12 cellular contexts compared by ENCODE assay signal in the genomic region with DNA sequence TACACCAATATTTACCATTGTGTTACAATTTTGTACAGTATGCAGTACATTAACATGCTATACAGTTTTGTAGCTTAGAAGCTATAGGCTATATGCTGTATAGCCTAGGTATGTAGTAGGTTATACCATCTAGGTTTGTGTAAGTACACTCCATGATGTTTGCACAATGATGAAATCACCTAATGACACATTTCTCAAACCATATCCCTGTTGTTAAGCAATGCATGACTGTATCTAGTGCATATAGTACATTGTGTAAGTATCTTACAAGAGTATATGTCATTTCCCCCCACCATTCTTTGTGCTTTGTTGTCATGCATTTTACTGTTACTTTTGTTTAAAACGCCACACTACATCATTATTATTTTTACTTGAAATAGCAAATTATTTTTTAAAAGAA.
DNase-seq lines count a peak whose midpoint lies in the region; ATAC-seq lines count a peak whose summit lies in the region.
"Had no signal": no experiment of that assay in that cellular context is flagged by ENCODE, and none has a peak within 500 bp of the region (broad histone marks: within the 10 kb centered on the region; RNA-seq: fewer than 3 reads in every experiment).

No MANE protein-coding gene starts in this region.

- DNase-seq in CD1c-positive myeloid dendritic cell (ENCODE audit: extremely low spot score) (peak; percentile 53), HT1080 (ENCODE audit: low read depth) (peak; percentile 87), RKO (ENCODE audit: low spot score) (peak; percentile 79), fibroblast of peridontal ligament (ENCODE audit: extremely low read depth) (peak; percentile 28), T-helper 1 cell (no peak), T-cell (no peak)
- DNase-seq in stimulated activated CD4-positive, alpha-beta T cell treated with anti-CD3 and anti-CD28 coated beads, Interleukin-4, amount 100 ng/mL, for 4 hours = no peak
- DNase-seq: activated CD8-positive, alpha-beta memory T cell treated with anti-CD3 and anti-CD28 coated beads, Interleukin-2, amount 50 U/mL, for 48 hours; activated naive CD8-positive, alpha-beta T cell treated with anti-CD3 and anti-CD28 coated beads, Interleukin-2, amount 10 ng/mL, durations not matched to agents 7 days and 5 days; NCI-H446; posterior cingulate gyrus had no signal

- peaks cover 6% of the 10 kb centered on the region in 2 donors for H3K27me3 Mint-ChIP-seq in T-cell

- CTCF ChIA-PET in T-cell (lab: Charles Lee) = no interaction called here

- POLR2A ChIA-PET in T-cell (lab: Charles Lee) = interaction anchor here in 1 of 2 donors (0.5 kb wide), 1 partner anchor 10 kb away, joined by 4 read pairs; no protein-coding TSS in a partner anchor

- H3K27ac Mint-ChIP-seq in T-cell = no peak overlapping the region
- H3K27ac Mint-ChIP-seq: activated naive CD8-positive, alpha-beta T cell treated with anti-CD3 and anti-CD28 coated beads, Interleukin-2, amount 10 ng/mL, durations not matched to agents 7 days and 5 days had no signal

- H3K9me3 Mint-ChIP-seq in T-cell = no peaks in the 10 kb centered on the region

- peaks cover 8 to 20% (median 14%) of the 10 kb centered on the region in 3 donors for H3K4me1 Mint-ChIP-seq in T-cell

- H3K36me3 Mint-ChIP-seq in T-cell = no peaks in the 10 kb centered on the region

- ATAC-seq in T-cell (replicated peaks in 1 of 4) = no peak
- ATAC-seq in GM21786 (IDR thresholded peaks at IDR 0.05; ENCODE audit: unreplicated experiment) = no peak

- H3K4me3 Mint-ChIP-seq in T-cell = no peak overlapping the region
- H3K4me3 Mint-ChIP-seq: activated naive CD8-positive, alpha-beta T cell treated with anti-CD3 and anti-CD28 coated beads, Interleukin-2, amount 10 ng/mL, durations not matched to agents 7 days and 5 days had no signal

Comparison
In these comparisons a context has a peak if more than half of its experiments do, and no peak if none do; other contexts are left out.
1. DNase-seq: peak in CD1c-positive myeloid dendritic cell (single experiment), HT1080 (single experiment), RKO (single experiment) and fibroblast of peridontal ligament (single experiment); none in T-helper 1 cell (0 of 5), stimulated activated CD4-positive, alpha-beta T cell treated with anti-CD3 and anti-CD28 coated beads, Interleukin-4, amount 100 ng/mL, for 4 hours (0 of 2) and T-cell (0 of 34).